8 cellular contexts compared by ENCODE assay signal in the genomic region with DNA sequence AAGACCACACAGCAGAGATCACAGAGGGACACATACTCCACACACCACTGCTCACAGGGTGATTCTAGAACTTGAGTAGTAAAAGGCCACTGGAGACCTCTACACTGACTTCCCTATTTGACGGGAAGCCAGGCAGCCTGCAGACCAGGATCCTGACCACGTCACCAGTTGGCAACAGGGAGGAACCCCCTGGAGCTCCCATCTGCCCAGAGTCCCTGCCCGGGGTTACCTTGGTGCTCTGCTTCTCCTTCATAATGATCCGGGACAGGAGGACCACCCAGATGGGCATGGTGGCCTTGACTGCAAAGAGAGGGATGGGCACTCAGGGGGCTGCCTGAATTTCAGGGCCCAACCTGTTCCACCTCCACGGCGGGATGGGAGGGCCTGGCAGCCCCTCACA. TPM values are rescaled to one million over a fixed set of nuclear protein-coding genes. Genes with fewer than 3 reads are reported as not detected.
A peak's percentile ranks its signal among the peaks of the same experiment; 100 is the strongest.
DNase-seq lines count a peak whose midpoint lies in the region; ATAC-seq and TF ChIP-seq lines count a peak whose summit lies in the region.

No MANE protein-coding gene starts in this region.

- intact Hi-C loops in psoas muscle (cut with DNase I): loop anchor here (5.0 kb wide), 1 partner anchor 56 kb away; a partner anchor contains a TSS

- H3K9me3 ChIP-seq in SK-N-MC (ENCODE audit: low read depth, low read length) (no peaks in the 10 kb centered on the region), psoas muscle (no peaks in the 10 kb centered on the region)

- H3K36me3 ChIP-seq in GM06990 (ENCODE audit: control insufficient read depth, insufficient read depth, low read length) (peaks cover 25% of the 10 kb centered on the region), SK-N-MC (ENCODE audit: insufficient read depth, low read length) (peaks cover 41% of the 10 kb centered on the region), psoas muscle (ENCODE audit: insufficient read depth in 1 of 2, low read depth in 1 of 2) (peaks cover under 1 to 57% of the 10 kb centered on the region in 2 donors)

- TF ChIP-seq CTCF in GM06990 (IDR thresholded peaks at IDR 0.05; ENCODE audit: insufficient read depth, low read length, poor library complexity, severe bottlenecking): no peak
- no peak for TF ChIP-seq CTCF in psoas muscle (IDR thresholded peaks at IDR 0.05)

- ATAC-seq in psoas muscle: no peak

- H3K27ac ChIP-seq in SK-N-MC: no peak overlapping the region
- H3K27ac ChIP-seq in psoas muscle: peak overlapping the region; percentile 86

- no peaks in the 10 kb centered on the region for H3K27me3 ChIP-seq in GM06990 (replicated peaks; ENCODE audit: control insufficient read depth, insufficient read depth, low read length)
- H3K27me3 ChIP-seq in psoas muscle (ENCODE audit: insufficient read depth in 3 of 3, low read length in 2 of 3): no peaks in the 10 kb centered on the region

- H3K4me1 ChIP-seq in psoas muscle: peaks cover 47% of the 10 kb centered on the region

- DNase-seq in 8988T: peak; percentile 55
- DNase-seq in GM06990 (ENCODE audit: extremely low read depth, insufficient read length): no peak
- no peak for DNase-seq in SK-N-MC (ENCODE audit: low read depth, low spot score)
- DNase-seq in fibroblast of gingiva (ENCODE audit: low read depth): peak; percentile 41
- no peak for DNase-seq in psoas muscle
- DNase-seq in KG1 (lab: John Stamatoyannopoulos, UW): no peak
- DNase-seq in H4 (ENCODE audit: low spot score): no peak
- DNase-seq in NCI-H2107 treated with DMSO at 0.1 percent for 48 hours (lab: John Stamatoyannopoulos, UW; ENCODE audit: unreplicated experiment): no peak

- H3K4me3 ChIP-seq in GM06990 (replicated peaks; ENCODE audit: low read depth, low read length) (peak overlapping the region; percentile 86), SK-N-MC (peak overlapping the region; percentile 92), psoas muscle (peak overlapping the region; percentile 95)

- 13 to 30% (median 16%) methylated on average over 5 to 6 of the region's 6 CpGs for WGBS in psoas muscle, 3 donors

- peak overlapping the region; percentile 86 for H3K9ac ChIP-seq in SK-N-MC (ENCODE audit: insufficient read length)

RNA-seq across cellular contexts. Expression of a gene that starts 0.9 kb away (rescaled TPM):
- 10 to 100 TPM; 25.6 to 40.7 (median 26.9) TPM for total RNA-seq in psoas muscle
- 10 to 100 TPM; 17.1 to 42.1 (median 32.8) TPM for polyA plus RNA-seq in psoas muscle
- total RNA-seq in H4 (2014; rRNA removed; shearing (Covaris generic)): 19.6 and 29.6 TPM in 2 replicates

RNA-seq across cellular contexts. Expression of a gene that starts 29.0 kb away (rescaled TPM):
- 10 to 100 TPM; 30.1 to 36.2 (median 33.5) TPM for total RNA-seq in psoas muscle
- polyA plus RNA-seq in psoas muscle: 10 to 100 TPM; 17.0 to 28.1 (median 25.0) TPM
- 2.2 and 4.1 TPM in 2 replicates for total RNA-seq in H4 (2014; rRNA removed; shearing (Covaris generic))

RNA-seq across cellular contexts. Expression of a gene that starts 56.7 kb away (rescaled TPM):
- 1 to 10 TPM; 4.8 to 9.6 (median 5.5) TPM for total RNA-seq in psoas muscle
- 1 to 10 TPM; 5.1 to 8.7 (median 5.2) TPM for polyA plus RNA-seq in psoas muscle
- total RNA-seq in H4 (2014; rRNA removed; shearing (Covaris generic)): 4.2 and 4.8 TPM in 2 replicates

Comparison
In these comparisons a context has a peak if more than half of its experiments do, and no peak if none do; other contexts are left out.
1. DNase-seq: peak in 8988T (single experiment) and fibroblast of gingiva (single experiment); none in GM06990 (single experiment), SK-N-MC (single experiment), psoas muscle (0 of 2), KG1 (single experiment), H4 (single experiment) and NCI-H2107 treated with DMSO at 0.1 percent for 48 hours (single experiment).
2. Peak in every context shown above with its lines, with median percentiles within 50 percentile points of each other: H3K4me3 ChIP-seq.